19 cellular contexts compared by ENCODE assay signal in genomic region chr1:63135174-63135512, GRCh38.
DNase-seq lines count a peak whose midpoint lies in the region; ATAC-seq, FAIRE-seq and TF ChIP-seq lines count a peak whose summit lies in the region.
"Had no signal": no experiment of that assay in that cellular context is flagged by ENCODE, and none has a peak within 500 bp of the region (broad histone marks: within the 10 kb centered on the region; RNA-seq: fewer than 3 reads in every experiment).

No MANE protein-coding gene starts in this region.

- DNase-seq in body of pancreas (peak in 1 of 4 donors; percentile 7), inferior parietal cortex (ENCODE audit: extremely low spot score) (peak; percentile 15), small intestine (peak; percentile 12), smooth muscle cell (lab: John Stamatoyannopoulos, UW; ENCODE audit: unreplicated experiment) (no peak)
- no peak for DNase-seq in CD4-positive, alpha-beta T cell
- no peak for DNase-seq in activated naive CD8-positive, alpha-beta T cell treated with anti-CD3 and anti-CD28 coated beads for 36 hours
- no peak for DNase-seq in stimulated activated CD4-positive, alpha-beta T cell treated with anti-CD3 and anti-CD28 coated beads, Interleukin-2, amount 100 ng/mL, for 24 hours
- DNase-seq: DMS 273 treated with DMSO at 0.1 percent for 48 hours; GF-D8; NCI-H1105 treated with DMSO at 0.1 percent for 48 hours; NCI-H187; NCI-H446 treated with DMSO at 0.1 percent for 48 hours; NK-92 treated with Interleukin-12 subunit alpha and Interleukin-12 subunit beta, amount 100 ng/mL, for 24 hours; OCI-M1; SIG-M5 had no signal

- peaks cover 7% of the 10 kb centered on the region for H3K4me1 ChIP-seq in body of pancreas
- H3K4me1 ChIP-seq in muscle layer of duodenum (ENCODE audit: control insufficient read depth in 1 of 2, insufficient read depth in 2 of 2, low read length in 2 of 2), result no peaks in the 10 kb centered on the region
- no peaks in the 10 kb centered on the region for H3K4me1 ChIP-seq in small intestine (ENCODE audit: control insufficient read depth in 2 of 2, insufficient read depth in 1 of 2, low read depth in 1 of 2, low read length in 1 of 2)
- H3K4me1 ChIP-seq in smooth muscle cell (ENCODE audit: low read depth), result no peaks in the 10 kb centered on the region

- no peak for TF ChIP-seq POLR2A in body of pancreas (IDR thresholded peaks at IDR 0.05)

- H3K4me2 ChIP-seq in smooth muscle cell, result no peak overlapping the region

- CTCF ChIA-PET in CD4-positive, alpha-beta T cell (lab: Charles Lee), result no interaction called here

- H3K9me3 Mint-ChIP-seq in CD4-positive, alpha-beta T cell, result no peaks in the 10 kb centered on the region
- H3K9me3 Mint-ChIP-seq in activated naive CD8-positive, alpha-beta T cell treated with anti-CD3 and anti-CD28 coated beads for 36 hours, result no peaks in the 10 kb centered on the region

- H3K36me3 ChIP-seq in body of pancreas (replicated peaks in 1 of 2; ENCODE audit: insufficient read depth in 1 of 2, low read depth in 2 of 2) (no peaks in the 10 kb centered on the region), muscle layer of duodenum (ENCODE audit: control insufficient read depth in 1 of 2, insufficient read depth in 2 of 2, low read length in 2 of 2) (no peaks in the 10 kb centered on the region), small intestine (ENCODE audit: control insufficient read depth in 2 of 2, insufficient read depth in 2 of 2, low read length in 2 of 2) (no peaks in the 10 kb centered on the region), smooth muscle cell (ENCODE audit: low read depth) (no peaks in the 10 kb centered on the region)
- H3K36me3 ChIP-seq: HAP-1 had no signal

- no peak for TF ChIP-seq CTCF in body of pancreas (IDR thresholded peaks at IDR 0.05)
- TF ChIP-seq CTCF in CD4-positive, alpha-beta T cell (IDR thresholded peaks at IDR 0.05), result no peak
- TF ChIP-seq CTCF in smooth muscle cell (IDR thresholded peaks at IDR 0.05; ENCODE audit: borderline replicate concordance, insufficient read depth, poor library complexity, severe bottlenecking), result no peak

- no peak overlapping the region for H3K4me3 Mint-ChIP-seq in CD4-positive, alpha-beta T cell
- H3K4me3 Mint-ChIP-seq in activated naive CD8-positive, alpha-beta T cell treated with anti-CD3 and anti-CD28 coated beads for 36 hours, result no peak overlapping the region
- H3K4me3 Mint-ChIP-seq: IgD-negative memory B cell had no signal

- H3K27ac Mint-ChIP-seq in CD4-positive, alpha-beta T cell, result no peak overlapping the region
- H3K27ac Mint-ChIP-seq in activated naive CD8-positive, alpha-beta T cell treated with anti-CD3 and anti-CD28 coated beads for 36 hours, result no peak overlapping the region
- H3K27ac Mint-ChIP-seq: IgD-negative memory B cell had no signal

- no peak overlapping the region for H3K4me3 ChIP-seq in body of pancreas
- H3K4me3 ChIP-seq in muscle layer of duodenum (ENCODE audit: low read depth in 1 of 2, low read length in 2 of 2), result no peak overlapping the region
- no peak overlapping the region for H3K4me3 ChIP-seq in small intestine (ENCODE audit: low read depth in 1 of 2, low read length in 2 of 2)
- H3K4me3 ChIP-seq in smooth muscle cell, result no peak overlapping the region
- H3K4me3 ChIP-seq: HAP-1 had no signal

- POLR2A ChIA-PET in CD4-positive, alpha-beta T cell (lab: Charles Lee), result no interaction called here

- H3K9ac ChIP-seq in smooth muscle cell (ENCODE audit: low read depth), result no peak overlapping the region

- ATAC-seq in body of pancreas, result peak; percentile 52
- no peak for ATAC-seq in CD4-positive, alpha-beta T cell (ENCODE audit: poor library complexity)

- FAIRE-seq in small intestine (lab: Jason Lieb, UNC), result no peak
- FAIRE-seq: A204.1 had no signal

- 29 to 36% methylated on average over 2 of the region's 2 CpGs for WGBS in body of pancreas, 2 donors
- 21 to 68% (median 40%) methylated on average over 2 of the region's 2 CpGs for WGBS in small intestine, 3 donors
- 93% methylated on average over 2 of the region's 2 CpGs for WGBS in smooth muscle cell (ENCODE audit: low lambda C conversion rate)

- no peaks in the 10 kb centered on the region for H3F3A ChIP-seq in smooth muscle cell (ENCODE audit: low read depth)

- H3K27me3 Mint-ChIP-seq in CD4-positive, alpha-beta T cell, result peaks cover 17% of the 10 kb centered on the region
- peaks cover 22% of the 10 kb centered on the region for H3K27me3 Mint-ChIP-seq in activated naive CD8-positive, alpha-beta T cell treated with anti-CD3 and anti-CD28 coated beads for 36 hours
- H3K27me3 Mint-ChIP-seq: IgD-negative memory B cell had no signal

- H4K20me1 ChIP-seq in smooth muscle cell (ENCODE audit: low read depth), result no peaks in the 10 kb centered on the region

- H2AFZ ChIP-seq in smooth muscle cell (ENCODE audit: low read depth), result no peak overlapping the region

- H3K9me3 ChIP-seq in body of pancreas (no peaks in the 10 kb centered on the region), muscle layer of duodenum (ENCODE audit: control insufficient read depth in 1 of 2, low read length in 2 of 2) (no peaks in the 10 kb centered on the region), small intestine (ENCODE audit: control insufficient read depth, low read depth) (no peaks in the 10 kb centered on the region), smooth muscle cell (replicated peaks; ENCODE audit: low read depth) (no peaks in the 10 kb centered on the region)
- no peaks in the 10 kb centered on the region for H3K9me3 ChIP-seq in CD4-positive, alpha-beta T cell (ENCODE audit: control insufficient read depth, low read length)
- H3K9me3 ChIP-seq: HAP-1 had no signal

- no peaks in the 10 kb centered on the region for H3K4me1 Mint-ChIP-seq in CD4-positive, alpha-beta T cell (ENCODE audit: low read depth)
- H3K4me1 Mint-ChIP-seq in activated naive CD8-positive, alpha-beta T cell treated with anti-CD3 and anti-CD28 coated beads for 36 hours, result no peaks in the 10 kb centered on the region
- H3K4me1 Mint-ChIP-seq: IgD-negative memory B cell had no signal

- H3K27me3 ChIP-seq in body of pancreas, result no peaks in the 10 kb centered on the region
- H3K27me3 ChIP-seq in muscle layer of duodenum (ENCODE audit: low read depth, low read length), result no peaks in the 10 kb centered on the region
- peaks cover 0 to 2% of the 10 kb centered on the region in 2 donors for H3K27me3 ChIP-seq in small intestine (ENCODE audit: control insufficient read depth in 2 of 2, insufficient read depth in 2 of 2, low read length in 2 of 2)
- no peaks in the 10 kb centered on the region for H3K27me3 ChIP-seq in CD4-positive, alpha-beta T cell (ENCODE audit: control insufficient read depth, insufficient read depth, low read length)
- peaks cover 27% of the 10 kb centered on the region for H3K27me3 ChIP-seq in smooth muscle cell (ENCODE audit: low read depth)

- H3K27ac ChIP-seq in body of pancreas, result no peak overlapping the region
- peak overlapping the region; percentile 40 for H3K27ac ChIP-seq in muscle layer of duodenum (ENCODE audit: low read length)
- H3K27ac ChIP-seq in small intestine (ENCODE audit: low read depth in 1 of 2, low read length in 1 of 2), result no peak overlapping the region
- no peak overlapping the region for H3K27ac ChIP-seq in CD4-positive, alpha-beta T cell (ENCODE audit: low read depth, low read length)
- no peak overlapping the region for H3K27ac ChIP-seq in smooth muscle cell (ENCODE audit: low read depth)

- H3K79me2 ChIP-seq in smooth muscle cell (ENCODE audit: low read depth), result no peaks in the 10 kb centered on the region

- H3K36me3 Mint-ChIP-seq in CD4-positive, alpha-beta T cell (ENCODE audit: low read depth), result no peaks in the 10 kb centered on the region
- no peaks in the 10 kb centered on the region for H3K36me3 Mint-ChIP-seq in activated naive CD8-positive, alpha-beta T cell treated with anti-CD3 and anti-CD28 coated beads for 36 hours
- H3K36me3 Mint-ChIP-seq: IgD-negative memory B cell had no signal

- intact Hi-C loops in body of pancreas (cut with DNase I), result no loop called here
- intact Hi-C loops in CD4-positive, alpha-beta T cell (cut with DNase I, micrococcal nuclease), result no loop called here

Comparison
In these comparisons a context has a peak if more than half of its experiments do, and no peak if none do; other contexts are left out.
1. DNase-seq: peak in inferior parietal cortex (single experiment) and small intestine (single experiment); none in CD4-positive, alpha-beta T cell (0 of 10), activated naive CD8-positive, alpha-beta T cell treated with anti-CD3 and anti-CD28 coated beads for 36 hours (single experiment), stimulated activated CD4-positive, alpha-beta T cell treated with anti-CD3 and anti-CD28 coated beads, Interleukin-2, amount 100 ng/mL, for 24 hours (0 of 2) and smooth muscle cell (single experiment).